20 cellular contexts compared by ENCODE assay signal in genomic region chr4:94562285-94562684, GRCh38.
DNase-seq lines count a peak whose midpoint lies in the region; ATAC-seq and TF ChIP-seq lines count a peak whose summit lies in the region.
"Had no signal": no experiment of that assay in that cellular context is flagged by ENCODE, and none has a peak within 500 bp of the region (broad histone marks: within the 10 kb centered on the region; RNA-seq: fewer than 3 reads in every experiment).

No MANE protein-coding gene starts in this region.

- H3K27me3 Mint-ChIP-seq in nephron progenitor cell (ENCODE audit: low read depth, poor library complexity): peaks cover 9% of the 10 kb centered on the region
- peaks cover 3% of the 10 kb centered on the region for H3K27me3 Mint-ChIP-seq in GM23338 (ENCODE audit: insufficient read depth, low read depth, poor library complexity)
- H3K27me3 Mint-ChIP-seq: IgD-negative memory B cell had no signal

- intact Hi-C loops in left ventricle myocardium superior (cut with micrococcal nuclease) (no loop called here), tibial artery (cut with DNase I; ENCODE audit: low total_unique reads) (no loop called here), sciatic nerve (cut with DNase I) (no loop called here)

- H3K9me2 ChIP-seq in GM23338 (ENCODE audit: insufficient read depth): no peaks in the 10 kb centered on the region

- H3K4me3 ChIP-seq in cardiac muscle cell: no peak overlapping the region
- no peak overlapping the region for H3K4me3 ChIP-seq in brain microvascular endothelial cell (ENCODE audit: low read depth, low read length)
- no peak overlapping the region for H3K4me3 ChIP-seq in tibial artery
- H3K4me3 ChIP-seq in GM23338: no peak overlapping the region
- H3K4me3 ChIP-seq: BLaER1 treated with 17β-estradiol and CSF1 and Interleukin-3, amounts not matched to agents 10 nM and 100 nM had no signal

- H4K20me1 ChIP-seq in GM23338 (replicated peaks; ENCODE audit: insufficient read depth): no peaks in the 10 kb centered on the region

- H2AFZ ChIP-seq in GM23338: no peak overlapping the region

- H3K9me3 ChIP-seq in cardiac muscle cell (ENCODE audit: low read depth) (no peaks in the 10 kb centered on the region), tibial artery (no peaks in the 10 kb centered on the region)
- H3K9me3 ChIP-seq: BLaER1 treated with 17β-estradiol and CSF1 and Interleukin-3, amounts not matched to agents 10 nM and 100 nM had no signal

- H3F3A ChIP-seq in GM23338 (replicated peaks; ENCODE audit: low read depth): no peaks in the 10 kb centered on the region

- peak overlapping the region; percentile 82 for H3K27ac Mint-ChIP-seq in nephron progenitor cell
- no peak overlapping the region for H3K27ac Mint-ChIP-seq in GM23338
- H3K27ac Mint-ChIP-seq: IgD-negative memory B cell had no signal

- H3K9me3 Mint-ChIP-seq in nephron progenitor cell (peaks cover 17% of the 10 kb centered on the region), GM23338 (no peaks in the 10 kb centered on the region; the same call in 2 of the 3 replicates)
- H3K9me3 Mint-ChIP-seq: H9, IgD-negative memory B cell had no signal

- in situ Hi-C loops in brain microvascular endothelial cell (cut with HindIII; ENCODE audit: low pct_ligation_motif_present, low sequenced_read_pairs): no loop called here

- no peak overlapping the region for H3K4me3 Mint-ChIP-seq in nephron progenitor cell
- no peak overlapping the region for H3K4me3 Mint-ChIP-seq in GM23338
- H3K4me3 Mint-ChIP-seq: H9, IgD-negative memory B cell had no signal

- H3K36me3 ChIP-seq in cardiac muscle cell (no peaks in the 10 kb centered on the region), brain microvascular endothelial cell (replicated peaks) (peaks cover 3% of the 10 kb centered on the region), tibial artery (no peaks in the 10 kb centered on the region), GM23338 (ENCODE audit: insufficient read depth) (no peaks in the 10 kb centered on the region)
- H3K36me3 ChIP-seq: BLaER1 treated with 17β-estradiol and CSF1 and Interleukin-3, amounts not matched to agents 10 nM and 100 nM had no signal

- H3K4me1 Mint-ChIP-seq in nephron progenitor cell (peaks cover 15% of the 10 kb centered on the region), GM23338 (no peaks in the 10 kb centered on the region)

- H3K4me1 ChIP-seq in cardiac muscle cell (ENCODE audit: low read depth) (peaks cover 33% of the 10 kb centered on the region), tibial artery (peaks cover 0 to 93% (median 42%) of the 10 kb centered on the region in 4 donors), GM23338 (ENCODE audit: insufficient read depth) (no peaks in the 10 kb centered on the region)

- H3K4me2 ChIP-seq in GM23338: no peak overlapping the region

- TF ChIP-seq CTCF in cardiac muscle cell (IDR thresholded peaks at IDR 0.05; ENCODE audit: low read depth, low read length) (no peak), brain microvascular endothelial cell (IDR thresholded peaks at IDR 0.05; ENCODE audit: low read depth, low read length, missing control alignments) (no peak), nephron progenitor cell (IDR thresholded peaks at IDR 0.05) (no peak), tibial artery (IDR thresholded peaks at IDR 0.05) (no peak), GM23338 (conservative IDR thresholded peaks at IDR 0.05; ENCODE audit: low read depth in 2 of 2) (no peak)

- no peaks in the 10 kb centered on the region for H3K27me3 ChIP-seq in cardiac muscle cell
- no peaks in the 10 kb centered on the region for H3K27me3 ChIP-seq in brain microvascular endothelial cell (replicated peaks)
- no peaks in the 10 kb centered on the region for H3K27me3 ChIP-seq in tibial artery
- no peaks in the 10 kb centered on the region for H3K27me3 ChIP-seq in GM23338 (ENCODE audit: insufficient read depth)
- H3K27me3 ChIP-seq: BLaER1 treated with 17β-estradiol and CSF1 and Interleukin-3, amounts not matched to agents 10 nM and 100 nM had no signal

- peaks cover 55% of the 10 kb centered on the region for H3K36me3 Mint-ChIP-seq in nephron progenitor cell (ENCODE audit: low read depth)
- H3K36me3 Mint-ChIP-seq in GM23338 (ENCODE audit: low read depth): no peaks in the 10 kb centered on the region

- peak overlapping the region; percentile 62 for H3K27ac ChIP-seq in cardiac muscle cell
- H3K27ac ChIP-seq in brain microvascular endothelial cell: peak overlapping the region; percentile 65
- peak overlapping the region; percentile 56 to 59 for H3K27ac ChIP-seq in tibial artery
- H3K27ac ChIP-seq in GM23338 (ENCODE audit: low read depth): no peak overlapping the region
- H3K27ac ChIP-seq: BLaER1 treated with 17β-estradiol and CSF1 and Interleukin-3, amounts not matched to agents 10 nM and 100 nM had no signal

- ATAC-seq in left ventricle myocardium superior (no peak), sciatic nerve (no peak), GM23338 (no peak)

- peaks cover 22% of the 10 kb centered on the region; the same call in 1 of the 2 replicates for H3K79me2 ChIP-seq in GM23338 (replicated peaks; ENCODE audit: insufficient read depth)

- DNase-seq in cardiac muscle cell (ENCODE audit: low read depth in 1 of 2, low spot score in 1 of 2) (no peak), left ventricle myocardium superior (no peak), brain microvascular endothelial cell (no peak), nephron progenitor cell (no peak), tibial artery (no peak), sciatic nerve (ENCODE audit: low spot score) (no peak), glomerular visceral epithelial cell (ENCODE audit: extremely low spot score) (no peak), GM23338 (ENCODE audit: low spot score) (no peak)
- DNase-seq: 8988T; H9; MV-4-11; NCI-H1417 treated with DMSO at 0.1 percent for 48 hours; NCI-H2029 treated with DMSO at 0.1 percent for 48 hours; NCI-H2227 treated with DMSO at 0.1 percent for 48 hours; NCI-H526 treated with DMSO at 0.1 percent for 48 hours; NK-92 treated with Interleukin-12 subunit alpha and Interleukin-12 subunit beta, amount 100 ng/mL, for 24 hours; OCI-M1; RPMI8226 had no signal

TF ChIP-seq in GM23338, 12 proteins besides CTCF, POLR2A, EP300 and RAD21:
- TF ChIP-seq EZH2phosphoT487 (IDR thresholded peaks at IDR 0.05; ENCODE audit: unreplicated experiment): no peak
- TF ChIP-seq ETS1 (IDR thresholded peaks at IDR 0.05): no peak
- TF ChIP-seq ZNF331 (CRISPR knock-in tag; IDR thresholded peaks at IDR 0.05; ENCODE audit: low read depth): no peak
- TF ChIP-seq CREB1 (CRISPR knock-in tag; IDR thresholded peaks at IDR 0.05; ENCODE audit: low read depth): no peak
- no peak for TF ChIP-seq NANOG (IDR thresholded peaks at IDR 0.05; ENCODE audit: borderline replicate concordance)
- no peak for TF ChIP-seq EZH2 (IDR thresholded peaks at IDR 0.05; ENCODE audit: low read depth, unreplicated experiment)
